In genomic region chr2:105337122-105338019, GRCh38 we compare ENCODE assay signal across 8 cellular contexts. TPM values are rescaled to one million over a fixed set of nuclear protein-coding genes. Genes with fewer than 3 reads are reported as not detected.
A peak's percentile ranks its signal among the peaks of the same experiment; 100 is the strongest.
DNase-seq lines count a peak whose midpoint lies in the region; ATAC-seq and TF ChIP-seq lines count a peak whose summit lies in the region.

C2orf49 (plus strand) TSS chr2:105337540; CDS start chr2:105337588, 48 bp downstream.

- peaks cover 6 to 21% of the 10 kb centered on the region in 2 donors for H3K4me1 ChIP-seq in thoracic aorta (ENCODE audit: control insufficient read depth in 1 of 2, low read depth in 2 of 2)

- peak within 1 kb of the TSS; percentile 99 for H3K4me3 Mint-ChIP-seq in osteocyte (ENCODE audit: unreplicated experiment)

- H3K4me3 ChIP-seq in thoracic aorta = peak within 1 kb of the TSS; percentile 92

- H3K36me3 ChIP-seq in thoracic aorta = peaks cover 19% of the 10 kb centered on the region

- peak within 1 kb of the TSS; percentile 95 to 96 for H3K27ac ChIP-seq in thoracic aorta

- intact Hi-C loops in head of caudate nucleus (cut with DNase I) = no loop called here

- H3K9me3 Mint-ChIP-seq in activated naive CD4-positive, alpha-beta T cell treated with anti-CD3 and anti-CD28 coated beads, Interleukin-2, amount 50 U/mL, for 72 hours = no peaks in the 10 kb centered on the region
- no peaks in the 10 kb centered on the region for H3K9me3 Mint-ChIP-seq in osteocyte (ENCODE audit: unreplicated experiment)

- peak within 1 kb of the TSS; percentile 92 to 100 for H3K27ac Mint-ChIP-seq in activated naive CD4-positive, alpha-beta T cell treated with anti-CD3 and anti-CD28 coated beads, Interleukin-2, amount 50 U/mL, for 72 hours
- peak within 1 kb of the TSS; percentile 100 for H3K27ac Mint-ChIP-seq in osteocyte (ENCODE audit: unreplicated experiment)

- no peaks in the 10 kb centered on the region for H3K27me3 ChIP-seq in thoracic aorta (replicated peaks; ENCODE audit: insufficient read depth)

- DNase-seq in GM10266 (ENCODE audit: extremely low spot score) (peak; percentile 83), NCI-H1105 (lab: John Stamatoyannopoulos, UW) (peak; percentile 78), SKM-1 (lab: John Stamatoyannopoulos, UW; ENCODE audit: unreplicated experiment) (peak; percentile 59), head of caudate nucleus (peak; percentile 77 to 95 (median 90)), osteocyte (ENCODE audit: extremely low spot score, unreplicated experiment) (peak; percentile 95), thoracic aorta (ENCODE audit: low spot score) (peak; percentile 57)
- DNase-seq in activated naive CD4-positive, alpha-beta T cell treated with anti-CD3 and anti-CD28 coated beads, Interleukin-2, amount 50 U/mL, for 72 hours (ENCODE audit: low spot score in 2 of 2) = peak; percentile 80 to 90

- TF ChIP-seq CTCF in GM10266 (IDR thresholded peaks at IDR 0.05; ENCODE audit: control insufficient read depth, insufficient read depth, low read depth, missing control alignments) (no peak), osteocyte (IDR thresholded peaks at IDR 0.05) (no peak), thoracic aorta (IDR thresholded peaks at IDR 0.05) (no peak)

- H3K4me1 Mint-ChIP-seq in osteocyte (ENCODE audit: unreplicated experiment) = peaks cover 26% of the 10 kb centered on the region

- peak; percentile 90 for ATAC-seq in HG02623 (IDR thresholded peaks at IDR 0.05; ENCODE audit: unreplicated experiment)
- peak; percentile 95 to 98 for ATAC-seq in activated naive CD4-positive, alpha-beta T cell treated with anti-CD3 and anti-CD28 coated beads, Interleukin-2, amount 50 U/mL, for 72 hours
- peak; percentile 81 for ATAC-seq in thoracic aorta (ENCODE audit: insufficient number of reproducible peaks, low FRiP score, low read depth)

- no peaks in the 10 kb centered on the region for H3K27me3 Mint-ChIP-seq in osteocyte (ENCODE audit: unreplicated experiment)

- H3K36me3 Mint-ChIP-seq in activated naive CD4-positive, alpha-beta T cell treated with anti-CD3 and anti-CD28 coated beads, Interleukin-2, amount 50 U/mL, for 72 hours = peaks cover 5 to 15% of the 10 kb centered on the region in 2 donors
- peaks cover 13% of the 10 kb centered on the region for H3K36me3 Mint-ChIP-seq in osteocyte (ENCODE audit: unreplicated experiment)

- H3K9me3 ChIP-seq in thoracic aorta = no peaks in the 10 kb centered on the region

RNA-seq across cellular contexts. Expression of gene C2orf49, which starts in this region (rescaled TPM):
- 10 to 100 TPM; 24.1 to 25.0 TPM for total RNA-seq in activated naive CD4-positive, alpha-beta T cell treated with anti-CD3 and anti-CD28 coated beads, Interleukin-2, amount 50 U/mL, for 72 hours
- total RNA-seq in osteocyte (19.3 and 20.7 TPM in 2 replicates), thoracic aorta (10 to 100 TPM; 17.5 to 18.4 TPM)

Comparison
In these comparisons a context has a peak if more than half of its experiments do, and no peak if none do; other contexts are left out.
1. Peak in every context shown above with its lines: DNase-seq, ATAC-seq, H3K4me3 ChIP-seq and H3K27ac ChIP-seq.